Comparison of ENCODE assay signal across 1 cellular context in the genomic region with DNA sequence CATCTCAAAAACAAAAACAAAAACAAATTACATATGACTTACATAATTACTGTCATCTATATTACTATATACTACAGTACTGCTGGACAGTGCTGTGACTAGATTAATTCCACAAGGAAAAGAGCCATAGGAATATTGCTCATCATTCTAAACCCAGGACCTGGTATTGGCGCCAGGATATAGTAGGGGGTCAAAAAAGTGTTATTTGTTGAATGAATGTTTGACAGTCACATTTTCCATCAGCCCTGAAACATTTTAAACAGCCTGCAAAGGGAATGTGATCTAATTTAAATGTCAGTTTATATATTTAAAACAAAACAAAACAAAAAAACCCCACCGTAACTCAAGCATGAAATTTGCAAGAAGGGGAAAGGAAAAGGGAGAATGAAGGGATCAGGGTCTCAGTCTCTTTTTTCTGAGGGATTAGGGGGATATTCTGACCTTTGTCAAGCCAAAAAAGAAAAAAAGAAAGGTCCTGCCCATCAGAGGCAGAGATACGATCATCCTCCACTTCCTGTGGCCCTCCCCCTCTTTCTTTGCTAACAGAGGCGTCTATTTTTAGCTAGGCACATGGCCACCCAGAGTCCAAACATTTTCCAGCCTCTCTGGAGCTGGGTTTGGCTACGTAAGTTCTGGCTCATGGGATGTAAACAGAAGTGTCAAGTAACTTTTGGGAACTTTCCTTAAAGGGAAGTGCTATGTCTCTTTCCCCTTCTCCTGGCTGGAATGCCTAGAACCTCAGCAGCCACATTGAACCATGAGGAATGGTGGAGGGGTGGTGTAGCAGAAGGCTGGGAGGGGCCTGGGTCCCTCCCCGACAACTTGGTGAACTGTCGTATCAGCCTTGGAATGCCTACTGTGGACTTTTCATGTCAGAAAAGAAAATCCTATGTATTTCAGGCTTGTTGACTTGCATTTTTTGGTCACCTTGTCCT.
TF ChIP-seq lines count a peak whose summit lies in the region.

No MANE protein-coding gene starts in this region.

TF ChIP-seq in H1, 55 proteins besides CTCF, POLR2A, EP300 and RAD21:
- TF ChIP-seq, protein P1, sequence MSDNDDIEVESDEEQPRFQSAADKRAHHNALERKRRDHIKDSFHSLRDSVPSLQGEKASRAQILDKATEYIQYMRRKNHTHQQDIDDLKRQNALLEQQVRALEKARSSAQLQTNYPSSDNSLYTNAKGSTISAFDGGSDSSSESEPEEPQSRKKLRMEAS (IDR thresholded peaks at IDR 0.05): peak; percentile 31; the same call in 1 of the 2 replicates
- TF ChIP-seq YY1 (IDR thresholded peaks at IDR 0.05; ENCODE audit: low read depth, low read length) (no peak), KDM1A (IDR thresholded peaks at IDR 0.05; ENCODE audit: borderline replicate concordance, low read length) (0 out of 2 replicates have a peak, but pooled peaks have one; percentile 61)
